In genomic region chr22:38828616-38829205, GRCh38 we compare ENCODE assay signal across 1 cellular context.
TF ChIP-seq lines count a peak whose summit lies in the region.

No MANE protein-coding gene starts in this region.

TF ChIP-seq in H1, 55 proteins besides CTCF, POLR2A, EP300 and RAD21:
- TF ChIP-seq MAFK (IDR thresholded peaks at IDR 0.05; ENCODE audit: low read depth, low read length) = no peak
- no peak for TF ChIP-seq NANOG (IDR thresholded peaks at IDR 0.05; ENCODE audit: insufficient read depth, low read depth, low read length, poor library complexity, severe bottlenecking)
- TF ChIP-seq BRCA1 (IDR thresholded peaks at IDR 0.05; ENCODE audit: low read depth, low read length) = no peak
- no peak for TF ChIP-seq TAF7 (optimal IDR thresholded peaks at IDR 0.05; ENCODE audit: borderline replicate concordance, low read depth, low read length)
- TF ChIP-seq SP1 (IDR thresholded peaks at IDR 0.05; ENCODE audit: low read depth, low read length) = no peak
- no peak for TF ChIP-seq USF2 (IDR thresholded peaks at IDR 0.05; ENCODE audit: low read length)
- TF ChIP-seq TAF1 (IDR thresholded peaks at IDR 0.05; ENCODE audit: low read depth, low read length) = no peak
- TF ChIP-seq FOSL1 (IDR thresholded peaks at IDR 0.05; ENCODE audit: insufficient read depth, low read depth, low read length) = no peak
- TF ChIP-seq BACH1 (IDR thresholded peaks at IDR 0.05; ENCODE audit: low read length) = no peak
- no peak for TF ChIP-seq SAP30 (IDR thresholded peaks at IDR 0.05; ENCODE audit: insufficient read depth, insufficient replicate concordance, low read length)
- TF ChIP-seq RNF2 (IDR thresholded peaks at IDR 0.05; ENCODE audit: borderline replicate concordance, low read depth, low read length, missing control alignments, poor library complexity, severe bottlenecking) = no peak
- no peak for TF ChIP-seq EGR1 (IDR thresholded peaks at IDR 0.05; ENCODE audit: borderline replicate concordance, low read depth, low read length)
- TF ChIP-seq EZH2 (IDR thresholded peaks at IDR 0.05; ENCODE audit: low read depth, low read length, severe bottlenecking) = no peak
- no peak for TF ChIP-seq SRF (IDR thresholded peaks at IDR 0.05; ENCODE audit: low read depth, low read length)
- no peak for TF ChIP-seq CREB1 (IDR thresholded peaks at IDR 0.05)
- no peak for TF ChIP-seq MAX (IDR thresholded peaks at IDR 0.05)
- TF ChIP-seq POU5F1 (IDR thresholded peaks at IDR 0.05; ENCODE audit: low read depth, low read length) = no peak
- no peak for TF ChIP-seq BCL11A (IDR thresholded peaks at IDR 0.05; ENCODE audit: low read depth in 2 of 2, low read length in 2 of 2)
- TF ChIP-seq CEBPB (IDR thresholded peaks at IDR 0.05; ENCODE audit: low read depth, low read length) = no peak
